1 cellular context compared by ENCODE assay signal in genomic region chr2:241195506-241196130, GRCh38.
A peak's percentile ranks its signal among the peaks of the same experiment; 100 is the strongest.
TF ChIP-seq lines count a peak whose summit lies in the region.

No MANE protein-coding gene starts in this region.

TF ChIP-seq in HepG2, 621 proteins besides CTCF, POLR2A, EP300 and RAD21 (continues in another document):
- TF ChIP-seq ZNF770 (CRISPR knock-in tag; IDR thresholded peaks at IDR 0.05) (no peak), ZBTB14 (CRISPR knock-in tag; IDR thresholded peaks at IDR 0.05) (no peak), FUBP1 (CRISPR knock-in tag; IDR thresholded peaks at IDR 0.05; ENCODE audit: borderline replicate concordance) (no peak), HMG20B (CRISPR knock-in tag; conservative IDR thresholded peaks at IDR 0.05) (no peak), SAP130 (CRISPR knock-in tag; IDR thresholded peaks at IDR 0.05; ENCODE audit: low read depth) (no peak), ZNF782 (CRISPR knock-in tag; IDR thresholded peaks at IDR 0.05; ENCODE audit: borderline replicate concordance) (no peak), RFX3 (CRISPR knock-in tag; IDR thresholded peaks at IDR 0.05) (no peak), ETV6 (CRISPR knock-in tag; conservative IDR thresholded peaks at IDR 0.05) (no peak), MEF2D (CRISPR knock-in tag; IDR thresholded peaks at IDR 0.05) (no peak), CREM (IDR thresholded peaks at IDR 0.05) (no peak), CREM (CRISPR knock-in tag; IDR thresholded peaks at IDR 0.05) (no peak), ZNF558 (CRISPR knock-in tag; IDR thresholded peaks at IDR 0.05; ENCODE audit: borderline replicate concordance) (no peak), ZNF414 (CRISPR knock-in tag; IDR thresholded peaks at IDR 0.05) (no peak), ZNF562 (CRISPR knock-in tag; IDR thresholded peaks at IDR 0.05; ENCODE audit: borderline replicate concordance) (no peak), CSRNP1 (CRISPR knock-in tag; IDR thresholded peaks at IDR 0.05) (no peak), ZFX (CRISPR knock-in tag; IDR thresholded peaks at IDR 0.05; ENCODE audit: low read depth) (peak; percentile 33; the same call in 1 of the 2 replicates), PCBP2 (optimal IDR thresholded peaks at IDR 0.05; ENCODE audit: low read depth, low read length, poor library complexity, severe bottlenecking) (no peak), KLF9 (CRISPR knock-in tag; IDR thresholded peaks at IDR 0.05; ENCODE audit: low read depth) (no peak), HNRNPUL1 (IDR thresholded peaks at IDR 0.05; ENCODE audit: low read depth, low read length) (no peak), NFYB (CRISPR knock-in tag; IDR thresholded peaks at IDR 0.05) (no peak), ZNF383 (CRISPR knock-in tag; IDR thresholded peaks at IDR 0.05; ENCODE audit: borderline replicate concordance) (no peak), CCDC6 (CRISPR knock-in tag; IDR thresholded peaks at IDR 0.05) (no peak), FOXA1 (IDR thresholded peaks at IDR 0.05) (no peak), FOXA1 (CRISPR knock-in tag; IDR thresholded peaks at IDR 0.05) (0 out of 2 replicates have a peak, but pooled peaks have one; percentile 7), ZIK1 (CRISPR knock-in tag; IDR thresholded peaks at IDR 0.05; ENCODE audit: borderline replicate concordance, low read depth) (no peak), SIX1 (CRISPR knock-in tag; IDR thresholded peaks at IDR 0.05; ENCODE audit: borderline replicate concordance) (no peak), RBFOX2 (IDR thresholded peaks at IDR 0.05; ENCODE audit: low read depth, low read length) (no peak), ZNF17 (CRISPR knock-in tag; IDR thresholded peaks at IDR 0.05) (no peak), HMGA1 (CRISPR knock-in tag; conservative IDR thresholded peaks at IDR 0.05) (no peak), ZBTB8A (CRISPR knock-in tag; IDR thresholded peaks at IDR 0.05; ENCODE audit: borderline replicate concordance, low read depth) (no peak), ZNF570 (CRISPR knock-in tag; IDR thresholded peaks at IDR 0.05; ENCODE audit: borderline replicate concordance) (no peak), STAT5B (CRISPR knock-in tag; IDR thresholded peaks at IDR 0.05) (no peak), MED8 (CRISPR knock-in tag; IDR thresholded peaks at IDR 0.05; ENCODE audit: insufficient replicate concordance) (no peak), ZBTB38 (CRISPR knock-in tag; IDR thresholded peaks at IDR 0.05) (peak; percentile 30; the same call in 1 of the 2 replicates), ZHX1 (CRISPR knock-in tag; IDR thresholded peaks at IDR 0.05; ENCODE audit: low read depth) (no peak), ZNF563 (CRISPR knock-in tag; IDR thresholded peaks at IDR 0.05) (0 out of 2 replicates have a peak, but pooled peaks have one; percentile 26), GABPB1 (CRISPR knock-in tag; IDR thresholded peaks at IDR 0.05) (no peak), ZNF678 (CRISPR knock-in tag; IDR thresholded peaks at IDR 0.05) (no peak), ZNF652 (CRISPR knock-in tag; IDR thresholded peaks at IDR 0.05; ENCODE audit: borderline replicate concordance, low read depth) (no peak), NR2C2 (CRISPR knock-in tag; IDR thresholded peaks at IDR 0.05; ENCODE audit: borderline replicate concordance) (peak; percentile 38; the same call in 1 of the 2 replicates), RFX1 (IDR thresholded peaks at IDR 0.05) (no peak), CENPX (CRISPR knock-in tag; IDR thresholded peaks at IDR 0.05) (no peak), MTF1 (CRISPR knock-in tag; IDR thresholded peaks at IDR 0.05) (no peak), BATF2 (CRISPR knock-in tag; IDR thresholded peaks at IDR 0.05) (no peak), GPBP1L1 (CRISPR knock-in tag; IDR thresholded peaks at IDR 0.05) (no peak), HMGXB4 (CRISPR knock-in tag; IDR thresholded peaks at IDR 0.05; ENCODE audit: borderline replicate concordance in 1 of 2, low read depth in 1 of 2) (no peak), TBL1XR1 (IDR thresholded peaks at IDR 0.05; ENCODE audit: borderline replicate concordance, low read length, partially characterized antibody) (no peak), MTA1 (CRISPR knock-in tag; IDR thresholded peaks at IDR 0.05; ENCODE audit: borderline replicate concordance) (peak; percentile 28; the same call in 1 of the 2 replicates), RELA (CRISPR knock-in tag; IDR thresholded peaks at IDR 0.05) (no peak), ZNF724P (CRISPR knock-in tag; IDR thresholded peaks at IDR 0.05; ENCODE audit: borderline replicate concordance) (no peak), THAP9 (CRISPR knock-in tag; IDR thresholded peaks at IDR 0.05; ENCODE audit: borderline replicate concordance) (no peak), MAFK (conservative IDR thresholded peaks at IDR 0.05 in 1 of 2, IDR thresholded peaks at IDR 0.05 in 1 of 2; ENCODE audit: low read length in 2 of 2) (no peak), ZSCAN22 (CRISPR knock-in tag; IDR thresholded peaks at IDR 0.05) (no peak), ZEB1 (IDR thresholded peaks at IDR 0.05; ENCODE audit: insufficient replicate concordance, low read depth) (no peak), FOXP1 (IDR thresholded peaks at IDR 0.05) (no peak), FOXP1 (CRISPR knock-in tag; IDR thresholded peaks at IDR 0.05) (no peak)
